26 cellular contexts compared by ENCODE assay signal in the genomic region with DNA sequence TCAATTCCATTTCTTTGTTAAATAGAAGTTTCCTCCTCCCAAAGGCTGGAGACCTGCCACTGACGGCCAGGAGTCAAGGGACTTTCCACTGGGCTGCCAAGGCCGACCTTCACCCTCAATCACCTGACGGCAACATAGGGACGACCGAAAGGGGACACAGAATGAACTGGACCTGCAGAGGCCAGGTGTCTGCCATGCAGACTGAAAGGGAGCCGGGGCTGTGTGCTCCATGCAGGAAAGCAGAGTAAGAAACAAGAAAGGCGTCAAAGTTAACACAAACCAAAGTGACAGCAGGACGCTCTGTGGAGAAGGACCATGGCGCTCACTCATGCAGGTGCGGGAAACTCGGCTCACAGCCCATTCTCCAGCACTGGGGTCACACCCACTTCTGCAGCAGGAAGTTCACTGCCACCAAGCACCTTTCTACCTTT. TPM values are rescaled to one million over a fixed set of nuclear protein-coding genes. Genes with fewer than 3 reads are reported as not detected.
A peak's percentile ranks its signal among the peaks of the same experiment; 100 is the strongest.
DNase-seq lines count a peak whose midpoint lies in the region; ATAC-seq, FAIRE-seq and TF ChIP-seq lines count a peak whose summit lies in the region.
"Had no signal": no experiment of that assay in that cellular context is flagged by ENCODE, and none has a peak within 500 bp of the region (broad histone marks: within the 10 kb centered on the region; RNA-seq: fewer than 3 reads in every experiment).

No MANE protein-coding gene starts in this region.

- POLR2A ChIA-PET in activated CD8-positive, alpha-beta T cell treated with anti-CD3 and anti-CD28 coated beads, Interleukin-2, amount 10 ng/mL, durations not matched to agents 7 days and 5 days (lab: Charles Lee), result no interaction called here
- POLR2A ChIA-PET in activated CD8-positive, alpha-beta T cell treated with anti-CD3 and anti-CD28 coated beads for 36 hours (lab: Charles Lee), result interaction anchor here (1.1 kb wide), 1 partner anchor 11 kb away, joined by 3 read pairs; no protein-coding TSS in a partner anchor

- no peaks in the 10 kb centered on the region for H3K9me3 ChIP-seq in colonic mucosa
- H3K9me3 ChIP-seq: BLaER1 treated with 17β-estradiol and CSF1 and Interleukin-3, amounts not matched to agents 10 nM and 100 nM; Caco-2 had no signal

- ATAC-seq in activated CD8-positive, alpha-beta T cell treated with anti-CD3 and anti-CD28 coated beads, Interleukin-2, amount 10 ng/mL, durations not matched to agents 7 days and 5 days, result no peak
- ATAC-seq in activated CD8-positive, alpha-beta T cell treated with anti-CD3 and anti-CD28 coated beads for 36 hours, result no peak
- ATAC-seq: GM12878, HCT116, Panc1 had no signal

- TF ChIP-seq CTCF in activated CD8-positive, alpha-beta T cell treated with anti-CD3 and anti-CD28 coated beads for 36 hours (IDR thresholded peaks at IDR 0.05), result no peak
- no peak for TF ChIP-seq CTCF in colonic mucosa (IDR thresholded peaks at IDR 0.05)
- TF ChIP-seq CTCF in osteocyte (IDR thresholded peaks at IDR 0.05), result no peak
- TF ChIP-seq CTCF in D721Med (IDR thresholded peaks at IDR 0.05; ENCODE audit: insufficient read depth, missing control alignments), result no peak

- no peaks in the 10 kb centered on the region for H3K27me3 Mint-ChIP-seq in activated CD8-positive, alpha-beta T cell treated with anti-CD3 and anti-CD28 coated beads, Interleukin-2, amount 10 ng/mL, durations not matched to agents 7 days and 5 days (ENCODE audit: low read depth)
- no peaks in the 10 kb centered on the region for H3K27me3 Mint-ChIP-seq in activated CD8-positive, alpha-beta T cell treated with anti-CD3 and anti-CD28 coated beads for 36 hours
- H3K27me3 Mint-ChIP-seq in osteocyte (ENCODE audit: unreplicated experiment), result no peaks in the 10 kb centered on the region
- H3K27me3 Mint-ChIP-seq: CD4-positive, alpha-beta memory T cell had no signal

- H3K36me3 ChIP-seq in colonic mucosa, result no peaks in the 10 kb centered on the region

- peak overlapping the region; percentile 43 for H3K27ac Mint-ChIP-seq in activated CD8-positive, alpha-beta T cell treated with anti-CD3 and anti-CD28 coated beads, Interleukin-2, amount 10 ng/mL, durations not matched to agents 7 days and 5 days
- no peak overlapping the region for H3K27ac Mint-ChIP-seq in activated CD8-positive, alpha-beta T cell treated with anti-CD3 and anti-CD28 coated beads for 36 hours
- H3K27ac Mint-ChIP-seq in osteocyte (ENCODE audit: unreplicated experiment), result no peak overlapping the region

- no peak overlapping the region for H3K9ac ChIP-seq in colonic mucosa (ENCODE audit: low read depth in 2 of 2, low read length in 2 of 2)
- H3K9ac ChIP-seq: BLaER1 treated with 17β-estradiol and CSF1 and Interleukin-3, amounts not matched to agents 10 nM and 100 nM had no signal

- CTCF ChIA-PET in activated CD8-positive, alpha-beta T cell treated with anti-CD3 and anti-CD28 coated beads, Interleukin-2, amount 10 ng/mL, durations not matched to agents 7 days and 5 days (lab: Charles Lee), result no interaction called here
- CTCF ChIA-PET in activated CD8-positive, alpha-beta T cell treated with anti-CD3 and anti-CD28 coated beads for 36 hours (lab: Charles Lee), result no interaction called here

- no peaks in the 10 kb centered on the region for H3K4me1 ChIP-seq in colonic mucosa
- H3K4me1 ChIP-seq: BLaER1 treated with 17β-estradiol and CSF1 and Interleukin-3, amounts not matched to agents 10 nM and 100 nM had no signal

- H3K4me3 Mint-ChIP-seq in activated CD8-positive, alpha-beta T cell treated with anti-CD3 and anti-CD28 coated beads, Interleukin-2, amount 10 ng/mL, durations not matched to agents 7 days and 5 days, result no peak overlapping the region
- H3K4me3 Mint-ChIP-seq in activated CD8-positive, alpha-beta T cell treated with anti-CD3 and anti-CD28 coated beads for 36 hours, result no peak overlapping the region
- H3K4me3 Mint-ChIP-seq in osteocyte (ENCODE audit: unreplicated experiment), result no peak overlapping the region
- H3K4me3 Mint-ChIP-seq: CD4-positive, alpha-beta memory T cell had no signal

- no peaks in the 10 kb centered on the region for H3K9me3 Mint-ChIP-seq in activated CD8-positive, alpha-beta T cell treated with anti-CD3 and anti-CD28 coated beads, Interleukin-2, amount 10 ng/mL, durations not matched to agents 7 days and 5 days (ENCODE audit: insufficient read depth)
- H3K9me3 Mint-ChIP-seq in activated CD8-positive, alpha-beta T cell treated with anti-CD3 and anti-CD28 coated beads for 36 hours, result no peaks in the 10 kb centered on the region
- H3K9me3 Mint-ChIP-seq in osteocyte (ENCODE audit: unreplicated experiment), result no peaks in the 10 kb centered on the region
- H3K9me3 Mint-ChIP-seq: CD4-positive, alpha-beta memory T cell had no signal

- H3K27ac ChIP-seq in colonic mucosa, result no peak overlapping the region
- H3K27ac ChIP-seq: 22Rv1; BLaER1 treated with 17β-estradiol and CSF1 and Interleukin-3, amounts not matched to agents 10 nM and 100 nM had no signal

- FAIRE-seq in D721Med (lab: Jason Lieb, UNC), result no peak
- FAIRE-seq: GM12878, HTR-8/SVneo had no signal

- DNase-seq in activated CD8-positive, alpha-beta T cell treated with anti-CD3 and anti-CD28 coated beads, Interleukin-2, amount 10 ng/mL, durations not matched to agents 7 days and 5 days, result no peak
- no peak for DNase-seq in activated CD8-positive, alpha-beta T cell treated with anti-CD3 and anti-CD28 coated beads for 36 hours
- DNase-seq in colonic mucosa (peak; percentile 10), osteocyte (ENCODE audit: extremely low spot score, unreplicated experiment) (peak; percentile 70), D721Med (ENCODE audit: insufficient read length, low spot score) (no peak), SKM-1 (lab: John Stamatoyannopoulos, UW; ENCODE audit: unreplicated experiment) (no peak)
- peak; percentile 13 for DNase-seq in stimulated activated CD8-positive, alpha-beta memory T cell treated with anti-CD3 and anti-CD28 coated beads, Interleukin-4, amount 100 ng/mL, for 48 hours
- DNase-seq in activated T-cell treated with anti-CD3 and anti-CD28 coated beads, Interleukin-2, amount 50 U/mL, for 48 hours, result no peak
- DNase-seq: ACHN; Caco-2; CD4-positive, alpha-beta memory T cell; DND-41; GOT3; IMR-90; NCI-H1105; NCI-H2081; NCI-H2171; NCI-H345; NCI-H524; NCI-H82 had no signal

- H3K4me1 Mint-ChIP-seq in activated CD8-positive, alpha-beta T cell treated with anti-CD3 and anti-CD28 coated beads, Interleukin-2, amount 10 ng/mL, durations not matched to agents 7 days and 5 days (ENCODE audit: low read depth), result no peaks in the 10 kb centered on the region
- H3K4me1 Mint-ChIP-seq in activated CD8-positive, alpha-beta T cell treated with anti-CD3 and anti-CD28 coated beads for 36 hours (ENCODE audit: low read depth), result no peaks in the 10 kb centered on the region
- H3K4me1 Mint-ChIP-seq in osteocyte (ENCODE audit: unreplicated experiment), result peaks cover 3% of the 10 kb centered on the region

- H3K27me3 ChIP-seq in colonic mucosa, result no peaks in the 10 kb centered on the region
- H3K27me3 ChIP-seq: BLaER1 treated with 17β-estradiol and CSF1 and Interleukin-3, amounts not matched to agents 10 nM and 100 nM had no signal

- no peak overlapping the region for H3K4me3 ChIP-seq in colonic mucosa
- H3K4me3 ChIP-seq: BLaER1 treated with 17β-estradiol and CSF1 and Interleukin-3, amounts not matched to agents 10 nM and 100 nM; GM12878 had no signal

- peaks cover 15% of the 10 kb centered on the region for H3K36me3 Mint-ChIP-seq in activated CD8-positive, alpha-beta T cell treated with anti-CD3 and anti-CD28 coated beads, Interleukin-2, amount 10 ng/mL, durations not matched to agents 7 days and 5 days (ENCODE audit: low read depth)
- H3K36me3 Mint-ChIP-seq in activated CD8-positive, alpha-beta T cell treated with anti-CD3 and anti-CD28 coated beads for 36 hours (ENCODE audit: low read depth), result peaks cover 14% of the 10 kb centered on the region
- peaks cover 27% of the 10 kb centered on the region for H3K36me3 Mint-ChIP-seq in osteocyte (ENCODE audit: unreplicated experiment)

- intact Hi-C loops in activated CD8-positive, alpha-beta T cell treated with anti-CD3 and anti-CD28 coated beads for 36 hours (cut with micrococcal nuclease), result no loop called here
- intact Hi-C loops in colonic mucosa (cut with DNase I), result no loop called here

RNA-seq across cellular contexts. Expression of a gene that starts 26.1 kb away (rescaled TPM):
- total RNA-seq in activated CD8-positive, alpha-beta T cell treated with anti-CD3 and anti-CD28 coated beads, Interleukin-2, amount 10 ng/mL, durations not matched to agents 7 days and 5 days, result 10 to 100 TPM; 26.6 to 27.3 TPM
- 10 to 100 TPM; 27.8 to 29.8 TPM for total RNA-seq in activated CD8-positive, alpha-beta T cell treated with anti-CD3 and anti-CD28 coated beads for 36 hours
- total RNA-seq in colonic mucosa (10 to 100 TPM; 20.4 to 28.5 TPM), osteocyte (30.7 and 31.8 TPM in 2 replicates)

RNA-seq across cellular contexts. Expression of a gene that starts 54.9 kb away (rescaled TPM):
- not detected for total RNA-seq in activated CD8-positive, alpha-beta T cell treated with anti-CD3 and anti-CD28 coated beads, Interleukin-2, amount 10 ng/mL, durations not matched to agents 7 days and 5 days
- total RNA-seq in activated CD8-positive, alpha-beta T cell treated with anti-CD3 and anti-CD28 coated beads for 36 hours, result not detected
- total RNA-seq in colonic mucosa (not detected), osteocyte (not detected in 2 replicates)
- total RNA-seq: Caco-2; CD4-positive, alpha-beta memory T cell; GM12878; IMR-90 had no signal

Comparison
In these comparisons a context has a peak if more than half of its experiments do, and no peak if none do; other contexts are left out.
1. DNase-seq: peak in colonic mucosa (single experiment), osteocyte (single experiment) and stimulated activated CD8-positive, alpha-beta memory T cell treated with anti-CD3 and anti-CD28 coated beads, Interleukin-4, amount 100 ng/mL, for 48 hours (single experiment); none in activated CD8-positive, alpha-beta T cell treated with anti-CD3 and anti-CD28 coated beads, Interleukin-2, amount 10 ng/mL, durations not matched to agents 7 days and 5 days (single experiment), activated CD8-positive, alpha-beta T cell treated with anti-CD3 and anti-CD28 coated beads for 36 hours (single experiment), D721Med (single experiment), activated T-cell treated with anti-CD3 and anti-CD28 coated beads, Interleukin-2, amount 50 U/mL, for 48 hours (0 of 2) and SKM-1 (single experiment).